Comparison of ENCODE assay signal across 8 cellular contexts in the genomic region with DNA sequence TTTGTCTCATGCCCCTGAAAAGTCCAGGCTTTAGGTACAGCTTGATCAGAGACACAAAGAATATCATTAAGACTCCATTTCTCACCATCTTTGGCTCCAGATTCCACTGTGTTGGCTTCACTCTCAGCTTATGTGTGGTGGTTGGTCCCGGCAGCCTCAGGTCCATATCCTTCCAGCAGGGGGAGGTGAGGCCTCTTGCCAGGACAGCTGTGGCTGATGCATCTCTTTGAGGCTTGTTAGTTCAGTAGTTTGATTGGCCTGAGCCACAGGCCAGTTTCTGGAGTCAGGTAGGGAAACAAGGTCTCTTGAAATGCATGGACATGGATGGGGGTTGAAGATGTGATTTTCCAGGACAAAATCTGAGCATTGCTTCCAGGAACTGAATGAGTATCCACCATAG.
DNase-seq lines count a peak whose midpoint lies in the region; ATAC-seq, FAIRE-seq and TF ChIP-seq lines count a peak whose summit lies in the region.

No MANE protein-coding gene starts in this region.

- H3K9me3 ChIP-seq in mammary epithelial cell (replicated peaks; ENCODE audit: insufficient read depth, low read length) (no peaks in the 10 kb centered on the region), mesenchymal stem cell (ENCODE audit: control insufficient read depth, low read length) (no peaks in the 10 kb centered on the region)

- H2BK120ac ChIP-seq in mesenchymal stem cell (ENCODE audit: low read depth, low read length): no peak overlapping the region

- no peak for FAIRE-seq in urothelium cell line (lab: Jason Lieb, UNC)

- H3K27ac ChIP-seq in mammary epithelial cell (ENCODE audit: insufficient read depth, low read depth, low read length) (no peak overlapping the region), mesenchymal stem cell (ENCODE audit: low read length, poor library complexity, severe bottlenecking) (no peak overlapping the region)

- dilution Hi-C loops in mammary epithelial cell (cut with HindIII; ENCODE audit: low sequenced_read_pairs): no loop called here

- H2AK5ac ChIP-seq in mesenchymal stem cell (ENCODE audit: low read length, severe bottlenecking): no peak overlapping the region

- no peaks in the 10 kb centered on the region for H4K20me1 ChIP-seq in mammary epithelial cell (ENCODE audit: insufficient read depth, low read length)

- H3K79me2 ChIP-seq in mammary epithelial cell (ENCODE audit: insufficient read depth, low read length): no peaks in the 10 kb centered on the region

- H3K14ac ChIP-seq in mesenchymal stem cell (ENCODE audit: low read length in 2 of 2): no peak overlapping the region

- TF ChIP-seq CTCF in AG04449 (IDR thresholded peaks at IDR 0.05; ENCODE audit: insufficient read depth, low read length, missing control alignments): peak; percentile 55
- TF ChIP-seq CTCF in mammary epithelial cell (conservative IDR thresholded peaks at IDR 0.05 in 1 of 2, IDR thresholded peaks at IDR 0.05 in 1 of 2; ENCODE audit: extremely low read depth in 1 of 2, insufficient read depth in 1 of 2, low read depth in 1 of 2, low read length in 2 of 2): peak; percentile 53 to 64

- H3K23ac ChIP-seq in mesenchymal stem cell (ENCODE audit: low read length in 2 of 2): no peak overlapping the region

- H3K27me3 ChIP-seq in mammary epithelial cell (ENCODE audit: insufficient read depth, low read length): no peaks in the 10 kb centered on the region
- no peaks in the 10 kb centered on the region for H3K27me3 ChIP-seq in mesenchymal stem cell (ENCODE audit: control insufficient read depth in 1 of 2, insufficient read depth in 1 of 2, low read length in 2 of 2)

- ATAC-seq in GM18868 (IDR thresholded peaks at IDR 0.05; ENCODE audit: unreplicated experiment): peak; percentile 94

- intact Hi-C loops in mammary epithelial cell (cut with micrococcal nuclease): loop anchor here (2.0 kb wide), 1 partner anchor 59 kb away; no protein-coding TSS in a partner anchor

- no peak overlapping the region for H4K91ac ChIP-seq in mesenchymal stem cell (ENCODE audit: low read length)

- no peaks in the 10 kb centered on the region for H3K79me1 ChIP-seq in mesenchymal stem cell (replicated peaks; ENCODE audit: low read length, poor library complexity, severe bottlenecking)

- no peaks in the 10 kb centered on the region for H3K36me3 ChIP-seq in mammary epithelial cell (ENCODE audit: insufficient read depth, low read length)
- H3K36me3 ChIP-seq in mesenchymal stem cell (ENCODE audit: control insufficient read depth in 1 of 2, insufficient read depth in 2 of 2, low read depth in 1 of 2, low read length in 2 of 2): peaks cover 0 to 3% of the 10 kb centered on the region in 2 experiments

- no peak overlapping the region for H4K8ac ChIP-seq in mesenchymal stem cell (ENCODE audit: low read length)

- CTCF ChIA-PET in AG04449 (lab: Yijun Ruan, JAX): interaction anchor here (0.7 to 1.9 kb wide), 6 partner anchors 8 to 60 kb away, joined by 3 to 7 read pairs (median 4); no protein-coding TSS in a partner anchor
- CTCF ChIA-PET in mammary epithelial cell (lab: Charles Lee; ENCODE audit: low non-redundant PET): interaction anchor here (0.8 kb wide), 1 partner anchor 176 kb away, joined by 5 read pairs; no protein-coding TSS in a partner anchor

- DNase-seq in AG04449 (ENCODE audit: low read depth, low spot score) (no peak), HuH-7 (ENCODE audit: low spot score) (peak; percentile 72), mammary epithelial cell (peak; percentile 57), mesenchymal stem cell (peak; percentile 46), SHP77 treated with DMSO at 0.1 percent for 48 hours (lab: John Stamatoyannopoulos, UW) (no peak), urothelium cell line (ENCODE audit: low spot score) (no peak)
- DNase-seq in NK-92 treated with Interleukin-12 subunit alpha and Interleukin-12 subunit beta, amount 100 ng/mL, for 24 hours (lab: John Stamatoyannopoulos, UW): no peak

- WGBS in mammary epithelial cell (ENCODE audit: low coverage, missing lambda C conversion rate): 44% methylated on average over 1 of the region's 1 CpG
- WGBS in mesenchymal stem cell: 76% methylated on average over 1 of the region's 1 CpG

- H3K4me3 ChIP-seq in AG04449 (ENCODE audit: low read depth, low read length) (no peak overlapping the region), mammary epithelial cell (replicated peaks in 1 of 3; ENCODE audit: insufficient read depth in 1 of 3, low read depth in 2 of 3, low read length in 3 of 3) (no peak overlapping the region), mesenchymal stem cell (ENCODE audit: insufficient read depth in 1 of 2, low read depth in 1 of 2, low read length in 2 of 2) (no peak overlapping the region)

- no peak overlapping the region for H2BK15ac ChIP-seq in mesenchymal stem cell (ENCODE audit: low read depth, poor library complexity, severe bottlenecking)

- no TSS peak for BruUV-seq in mammary epithelial cell (replicated peaks; lab: Mats Ljungman, UMichigan)

- POLR2A ChIA-PET in AG04449 (lab: Yijun Ruan, JAX): no interaction called here

- no peak overlapping the region for H3K4ac ChIP-seq in mesenchymal stem cell (ENCODE audit: low read depth in 1 of 2, low read length in 2 of 2)

- no peak overlapping the region for H2BK12ac ChIP-seq in mesenchymal stem cell (ENCODE audit: low read length in 2 of 2)

- H3K4me1 ChIP-seq in mammary epithelial cell (ENCODE audit: insufficient read depth, low read length) (no peaks in the 10 kb centered on the region), mesenchymal stem cell (ENCODE audit: control insufficient read depth, insufficient read depth, low read depth, low read length) (peaks cover 7% of the 10 kb centered on the region)

- H3K18ac ChIP-seq in mesenchymal stem cell (ENCODE audit: low read depth in 1 of 2, low read length in 2 of 2): no peak overlapping the region

- H3K4me2 ChIP-seq in mammary epithelial cell (ENCODE audit: insufficient read depth, low read depth, low read length) (no peak overlapping the region), mesenchymal stem cell (ENCODE audit: low read length, poor library complexity, severe bottlenecking) (no peak overlapping the region)

- in situ Hi-C loops in mammary epithelial cell (cut with MboI; ENCODE audit: low sequenced_read_pairs in 2 of 2): no loop called here

- no peak overlapping the region for H2AFZ ChIP-seq in mammary epithelial cell (ENCODE audit: low read depth, low read length)
- no peak overlapping the region for H2AFZ ChIP-seq in mesenchymal stem cell (ENCODE audit: low read depth, low read length)

- no peak overlapping the region for H2BK5ac ChIP-seq in mesenchymal stem cell (ENCODE audit: low read depth, low read length, poor library complexity, severe bottlenecking)

- no peak overlapping the region for H3K9ac ChIP-seq in mammary epithelial cell (ENCODE audit: insufficient read depth, low read length)
- H3K9ac ChIP-seq in mesenchymal stem cell (ENCODE audit: low read length): no peak overlapping the region

Comparison
In these comparisons a context has a peak if more than half of its experiments do, and no peak if none do; other contexts are left out.
1. DNase-seq: peak in HuH-7 (single experiment), mammary epithelial cell (single experiment) and mesenchymal stem cell (single experiment); none in AG04449 (single experiment), SHP77 treated with DMSO at 0.1 percent for 48 hours (single experiment), NK-92 treated with Interleukin-12 subunit alpha and Interleukin-12 subunit beta, amount 100 ng/mL, for 24 hours (single experiment) and urothelium cell line (single experiment).